Comparison of ENCODE assay signal across 8 cellular contexts in the genomic region with DNA sequence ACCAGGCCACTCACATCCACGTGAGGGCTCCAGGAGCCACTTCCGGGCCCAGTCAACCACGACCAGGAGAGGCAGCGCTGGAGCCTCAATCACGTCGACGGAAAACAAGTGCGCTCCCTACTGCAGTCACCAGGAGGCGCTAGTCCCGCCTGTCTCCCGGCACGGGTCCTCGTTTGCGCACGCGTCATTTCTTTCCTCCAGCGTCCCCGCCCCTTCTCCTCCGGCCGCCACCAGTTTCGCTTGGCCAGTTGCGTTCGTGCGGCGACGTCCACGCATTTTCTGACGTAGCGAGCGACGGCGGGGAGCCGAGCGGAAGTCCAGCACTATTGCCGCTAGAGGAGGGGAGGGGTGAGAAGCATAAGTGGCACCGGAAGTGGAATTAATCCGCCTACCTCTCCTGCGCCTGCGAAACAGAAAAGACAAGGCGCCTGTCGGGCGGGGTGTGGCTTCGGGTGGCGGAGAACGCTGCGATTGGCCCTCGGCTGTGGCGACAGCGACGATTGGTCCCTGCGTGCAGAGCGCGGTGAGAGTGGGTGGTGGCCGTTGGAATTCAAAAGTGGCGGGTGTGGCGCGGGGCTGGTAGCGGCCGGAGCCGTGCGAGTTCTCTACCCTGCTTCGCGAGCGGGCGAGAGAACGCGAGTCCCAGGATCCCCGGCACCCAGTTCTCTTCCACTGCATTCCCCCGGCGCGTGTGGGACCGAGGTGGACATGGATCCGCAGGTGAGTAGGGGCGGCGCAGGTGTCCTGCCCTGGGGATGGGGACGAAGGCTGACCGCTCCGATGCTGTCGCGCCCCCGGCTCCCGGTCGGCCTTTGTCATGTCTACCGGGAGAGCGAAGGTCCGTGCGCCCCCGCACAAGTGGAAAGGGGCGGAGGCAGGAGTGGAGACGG. TPM values are rescaled to one million over a fixed set of nuclear protein-coding genes. Genes with fewer than 3 reads are reported as not detected.
A peak's percentile ranks its signal among the peaks of the same experiment; 100 is the strongest.
DNase-seq lines count a peak whose midpoint lies in the region; ATAC-seq and TF ChIP-seq lines count a peak whose summit lies in the region.

A gene with protein sequence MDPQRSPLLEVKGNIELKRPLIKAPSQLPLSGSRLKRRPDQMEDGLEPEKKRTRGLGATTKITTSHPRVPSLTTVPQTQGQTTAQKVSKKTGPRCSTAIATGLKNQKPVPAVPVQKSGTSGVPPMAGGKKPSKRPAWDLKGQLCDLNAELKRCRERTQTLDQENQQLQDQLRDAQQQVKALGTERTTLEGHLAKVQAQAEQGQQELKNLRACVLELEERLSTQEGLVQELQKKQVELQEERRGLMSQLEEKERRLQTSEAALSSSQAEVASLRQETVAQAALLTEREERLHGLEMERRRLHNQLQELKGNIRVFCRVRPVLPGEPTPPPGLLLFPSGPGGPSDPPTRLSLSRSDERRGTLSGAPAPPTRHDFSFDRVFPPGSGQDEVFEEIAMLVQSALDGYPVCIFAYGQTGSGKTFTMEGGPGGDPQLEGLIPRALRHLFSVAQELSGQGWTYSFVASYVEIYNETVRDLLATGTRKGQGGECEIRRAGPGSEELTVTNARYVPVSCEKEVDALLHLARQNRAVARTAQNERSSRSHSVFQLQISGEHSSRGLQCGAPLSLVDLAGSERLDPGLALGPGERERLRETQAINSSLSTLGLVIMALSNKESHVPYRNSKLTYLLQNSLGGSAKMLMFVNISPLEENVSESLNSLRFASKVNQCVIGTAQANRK (plus strand): TSS at position 546 of the 890 bp plus-strand sequence. CDS start 163 bp downstream, at position 709.

- H3K36me3 ChIP-seq in RWPE2 (ENCODE audit: low read depth): peaks cover 19% of the 10 kb centered on the region

- ATAC-seq in RWPE2 (ENCODE audit: low read depth): peak; percentile 95
- peak; percentile 96 to 97 for ATAC-seq in natural killer cell treated with Interleukin-12 subunit alpha and Interleukin-12 subunit beta and Interleukin-15 and Interleukin-18, amount 100 ng/mL, for 72 hours

- H3K4me1 Mint-ChIP-seq in natural killer cell treated with Interleukin-12 subunit alpha and Interleukin-12 subunit beta and Interleukin-15 and Interleukin-18, amount 100 ng/mL, for 72 hours (ENCODE audit: low read depth in 2 of 2): peaks cover 25 to 40% of the 10 kb centered on the region in 2 donors
- peaks cover 33% of the 10 kb centered on the region for H3K4me1 Mint-ChIP-seq in stimulated activated naive CD8-positive, alpha-beta T cell treated with anti-CD3 and anti-CD28 coated beads, Interleukin-15, Interleukin-2, amounts not matched to agents 100 ng/mL and 50 ng/mL, for 24 hours (ENCODE audit: low read depth)

- no peaks in the 10 kb centered on the region for H3K27me3 ChIP-seq in RWPE2 (ENCODE audit: insufficient read depth, poor library complexity, severe bottlenecking)

- TF ChIP-seq CTCF in LNCaP clone FGC (IDR thresholded peaks at IDR 0.05; ENCODE audit: control insufficient read depth, extremely low read depth, insufficient read depth) (peak; percentile 91), RWPE2 (IDR thresholded peaks at IDR 0.05; ENCODE audit: poor library complexity, severe bottlenecking) (peak; percentile 99)

- H3K4me3 ChIP-seq in LNCaP clone FGC (ENCODE audit: low read depth, low read length) (peak within 1 kb of the TSS; percentile 97), RWPE2 (ENCODE audit: severe bottlenecking) (peak within 1 kb of the TSS; percentile 64)

- H3K9me3 ChIP-seq in RWPE2 (ENCODE audit: severe bottlenecking): no peaks in the 10 kb centered on the region

- H3K36me3 Mint-ChIP-seq in natural killer cell treated with Interleukin-12 subunit alpha and Interleukin-12 subunit beta and Interleukin-15 and Interleukin-18, amount 100 ng/mL, for 72 hours: peaks cover 12% of the 10 kb centered on the region
- peaks cover 20% of the 10 kb centered on the region for H3K36me3 Mint-ChIP-seq in stimulated activated naive CD8-positive, alpha-beta T cell treated with anti-CD3 and anti-CD28 coated beads, Interleukin-15, Interleukin-2, amounts not matched to agents 100 ng/mL and 50 ng/mL, for 24 hours (ENCODE audit: low read depth)

- H3K27me3 Mint-ChIP-seq in natural killer cell treated with Interleukin-12 subunit alpha and Interleukin-12 subunit beta and Interleukin-15 and Interleukin-18, amount 100 ng/mL, for 72 hours: no peaks in the 10 kb centered on the region
- no peaks in the 10 kb centered on the region for H3K27me3 Mint-ChIP-seq in stimulated activated naive CD8-positive, alpha-beta T cell treated with anti-CD3 and anti-CD28 coated beads, Interleukin-15, Interleukin-2, amounts not matched to agents 100 ng/mL and 50 ng/mL, for 24 hours

- H3K9me3 Mint-ChIP-seq in natural killer cell treated with Interleukin-12 subunit alpha and Interleukin-12 subunit beta and Interleukin-15 and Interleukin-18, amount 100 ng/mL, for 72 hours: no peaks in the 10 kb centered on the region
- H3K9me3 Mint-ChIP-seq in stimulated activated naive CD8-positive, alpha-beta T cell treated with anti-CD3 and anti-CD28 coated beads, Interleukin-15, Interleukin-2, amounts not matched to agents 100 ng/mL and 50 ng/mL, for 24 hours: no peaks in the 10 kb centered on the region

- DNase-seq in ELF-1 (ENCODE audit: low read depth, low spot score) (peak; percentile 100), GOT3 (lab: John Stamatoyannopoulos, UW) (peak; percentile 99), LNCaP clone FGC (ENCODE audit: low read depth) (peak; percentile 99), RWPE2 (ENCODE audit: low spot score) (peak; percentile 97), fibroblast of peridontal ligament (ENCODE audit: extremely low read depth) (peak; percentile 100)
- DNase-seq in activated T-helper 9 cell treated with anti-CD3 and anti-CD28 coated beads, Interleukin-2, amount 50 U/mL, for 16 hours (ENCODE audit: low read depth): peak; percentile 98
- DNase-seq in natural killer cell treated with Interleukin-12 subunit alpha and Interleukin-12 subunit beta and Interleukin-15 and Interleukin-18, amount 100 ng/mL, for 72 hours (ENCODE audit: low spot score): peak; percentile 100

- H3K4me1 ChIP-seq in RWPE2 (ENCODE audit: insufficient read depth, poor library complexity, severe bottlenecking): peaks cover 13% of the 10 kb centered on the region

- peak within 1 kb of the TSS; percentile 67 for H3K27ac ChIP-seq in RWPE2 (ENCODE audit: poor library complexity, severe bottlenecking)

- peak within 1 kb of the TSS; percentile 92 to 93 for H3K27ac Mint-ChIP-seq in natural killer cell treated with Interleukin-12 subunit alpha and Interleukin-12 subunit beta and Interleukin-15 and Interleukin-18, amount 100 ng/mL, for 72 hours
- H3K27ac Mint-ChIP-seq in stimulated activated naive CD8-positive, alpha-beta T cell treated with anti-CD3 and anti-CD28 coated beads, Interleukin-15, Interleukin-2, amounts not matched to agents 100 ng/mL and 50 ng/mL, for 24 hours: peak within 1 kb of the TSS; percentile 97

- peak within 1 kb of the TSS; percentile 95 for H3K4me3 Mint-ChIP-seq in natural killer cell treated with Interleukin-12 subunit alpha and Interleukin-12 subunit beta and Interleukin-15 and Interleukin-18, amount 100 ng/mL, for 72 hours
- peak within 1 kb of the TSS; percentile 95 for H3K4me3 Mint-ChIP-seq in stimulated activated naive CD8-positive, alpha-beta T cell treated with anti-CD3 and anti-CD28 coated beads, Interleukin-15, Interleukin-2, amounts not matched to agents 100 ng/mL and 50 ng/mL, for 24 hours

RNA-seq across cellular contexts. Expression of the gene that starts here (rescaled TPM):
- total RNA-seq in natural killer cell treated with Interleukin-12 subunit alpha and Interleukin-12 subunit beta and Interleukin-15 and Interleukin-18, amount 100 ng/mL, for 72 hours: 100 to 1,000 TPM in 1 of 2 donors, 10 to 100 TPM in 1; 52.9 to 115 TPM

Comparison
In these comparisons a context has a peak if more than half of its experiments do, and no peak if none do; other contexts are left out.
1. Peak in every context shown above with its lines: DNase-seq, ATAC-seq, H3K4me3 ChIP-seq and H3K27ac ChIP-seq.